Comparison of ENCODE assay signal across 8 cellular contexts in genomic region chr16:30805056-30805369, GRCh38. TPM values are rescaled to one million over a fixed set of nuclear protein-coding genes. Genes with fewer than 3 reads are reported as not detected.
DNase-seq lines count a peak whose midpoint lies in the region; ATAC-seq, FAIRE-seq and TF ChIP-seq lines count a peak whose summit lies in the region.

No MANE protein-coding gene starts in this region.

- 58% methylated on average over 8 of the region's 8 CpGs for WGBS in hepatocyte (ENCODE audit: low lambda C conversion rate, missing lambda C conversion rate)
- 30 to 48% (median 46%) methylated on average over 8 of the region's 8 CpGs for WGBS in small intestine, 3 donors

- DNase-seq in activated naive CD4-positive, alpha-beta T cell treated with anti-CD3 and anti-CD28 coated beads for 36 hours, result peak; percentile 23
- no peak for DNase-seq in hepatocyte (ENCODE audit: low spot score)
- no peak for DNase-seq in small intestine
- no peak for DNase-seq in NCI-H446 treated with DMSO at 0.1 percent for 48 hours (lab: John Stamatoyannopoulos, UW)
- DNase-seq in COLO668 (lab: John Stamatoyannopoulos, UW; ENCODE audit: unreplicated experiment), result no peak
- DNase-seq in NCI-H1417 treated with DMSO at 0.1 percent for 48 hours (lab: John Stamatoyannopoulos, UW), result no peak
- no peak for DNase-seq in Ammon's horn (ENCODE audit: low spot score)

- intact Hi-C loops in activated naive CD4-positive, alpha-beta T cell treated with anti-CD3 and anti-CD28 coated beads for 36 hours (cut with micrococcal nuclease), result loop anchor here (1.0 kb wide), 2 partner anchors 9 to 19 kb away; no protein-coding TSS in a partner anchor

- H2AFZ ChIP-seq in hepatocyte, result peak overlapping the region; percentile 97

- ATAC-seq in HG02759 (IDR thresholded peaks at IDR 0.05; ENCODE audit: unreplicated experiment), result peak; percentile 22

- H3K9me2 ChIP-seq in hepatocyte (replicated peaks; ENCODE audit: insufficient read depth), result no peaks in the 10 kb centered on the region

- H3K36me3 Mint-ChIP-seq in activated naive CD4-positive, alpha-beta T cell treated with anti-CD3 and anti-CD28 coated beads for 36 hours (ENCODE audit: low read depth), result no peaks in the 10 kb centered on the region

- H3K27ac Mint-ChIP-seq in activated naive CD4-positive, alpha-beta T cell treated with anti-CD3 and anti-CD28 coated beads for 36 hours, result no peak overlapping the region

- H3K9me3 ChIP-seq in hepatocyte (ENCODE audit: low read depth), result no peaks in the 10 kb centered on the region
- H3K9me3 ChIP-seq in small intestine (ENCODE audit: control insufficient read depth, low read depth), result no peaks in the 10 kb centered on the region

- peaks cover 2% of the 10 kb centered on the region for H3K79me2 ChIP-seq in hepatocyte

- H4K20me1 ChIP-seq in hepatocyte (ENCODE audit: insufficient read depth, poor library complexity, severe bottlenecking), result no peaks in the 10 kb centered on the region

- no peaks in the 10 kb centered on the region for H3K36me3 ChIP-seq in hepatocyte (replicated peaks; ENCODE audit: insufficient read depth, low read depth)
- no peaks in the 10 kb centered on the region for H3K36me3 ChIP-seq in small intestine (ENCODE audit: control insufficient read depth in 2 of 2, insufficient read depth in 2 of 2, low read length in 2 of 2)

- H3K4me1 Mint-ChIP-seq in activated naive CD4-positive, alpha-beta T cell treated with anti-CD3 and anti-CD28 coated beads for 36 hours (ENCODE audit: low read depth), result peaks cover 19% of the 10 kb centered on the region

- H3K27me3 ChIP-seq in hepatocyte (no peaks in the 10 kb centered on the region), small intestine (ENCODE audit: control insufficient read depth in 2 of 2, insufficient read depth in 2 of 2, low read length in 2 of 2) (no peaks in the 10 kb centered on the region)

- H3K27ac ChIP-seq in hepatocyte (peak overlapping the region; percentile 96), small intestine (ENCODE audit: low read depth in 1 of 2, low read length in 1 of 2) (peak overlapping the region; percentile 84 to 96)

- no peaks in the 10 kb centered on the region for H3K27me3 Mint-ChIP-seq in activated naive CD4-positive, alpha-beta T cell treated with anti-CD3 and anti-CD28 coated beads for 36 hours (ENCODE audit: low read depth)

- peaks cover 7% of the 10 kb centered on the region for H3K4me1 ChIP-seq in hepatocyte (ENCODE audit: insufficient read depth)
- H3K4me1 ChIP-seq in small intestine (ENCODE audit: control insufficient read depth in 2 of 2, insufficient read depth in 1 of 2, low read depth in 1 of 2, low read length in 1 of 2), result no peaks in the 10 kb centered on the region

- H3K9me3 Mint-ChIP-seq in activated naive CD4-positive, alpha-beta T cell treated with anti-CD3 and anti-CD28 coated beads for 36 hours, result no peaks in the 10 kb centered on the region

- TF ChIP-seq CTCF in hepatocyte (IDR thresholded peaks at IDR 0.05; ENCODE audit: poor library complexity), result no peak

- FAIRE-seq in small intestine (lab: Jason Lieb, UNC), result no peak

- peak overlapping the region; percentile 67 for H3K4me3 Mint-ChIP-seq in activated naive CD4-positive, alpha-beta T cell treated with anti-CD3 and anti-CD28 coated beads for 36 hours

- H3K4me3 ChIP-seq in hepatocyte, result peak overlapping the region; percentile 51
- peak overlapping the region; percentile 88 to 92 for H3K4me3 ChIP-seq in small intestine (ENCODE audit: low read depth in 1 of 2, low read length in 2 of 2)

- CTCF ChIA-PET in activated naive CD4-positive, alpha-beta T cell treated with anti-CD3 and anti-CD28 coated beads for 36 hours (lab: Charles Lee), result interaction anchor here (0.6 to 2.4 kb wide), 7 partner anchors 9 to 461 kb away, joined by 3 to 19 read pairs (median 4); no protein-coding TSS in a partner anchor

- H3K4me2 ChIP-seq in hepatocyte, result peak overlapping the region; percentile 92

RNA-seq across cellular contexts. Expression of gene ZNF629, which starts 18.0 kb away (rescaled TPM):
- 1 to 10 TPM; 2.1 to 2.3 TPM for total RNA-seq in activated naive CD4-positive, alpha-beta T cell treated with anti-CD3 and anti-CD28 coated beads for 36 hours
- total RNA-seq in hepatocyte, result 12.2 and 15.6 TPM in 2 replicates
- polyA plus RNA-seq in hepatocyte (7.7 and 8.7 TPM in 2 replicates), small intestine (1 to 10 TPM; 3.4 to 8.0 (median 3.5) TPM)

RNA-seq across cellular contexts. Expression of gene RNF40, which starts 42.9 kb away (rescaled TPM):
- 10 to 100 TPM; 51.1 to 61.0 TPM for total RNA-seq in activated naive CD4-positive, alpha-beta T cell treated with anti-CD3 and anti-CD28 coated beads for 36 hours
- total RNA-seq in hepatocyte, result 63.5 and 75.3 TPM in 2 replicates
- polyA plus RNA-seq in hepatocyte (70.4 and 75.6 TPM in 2 replicates), small intestine (10 to 100 TPM; 55.9 to 59.3 (median 57.0) TPM)

RNA-seq across cellular contexts. Expression of gene CFAP119, which starts 43.2 kb away (rescaled TPM):
- 1 to 10 TPM; 2.0 to 2.3 TPM for total RNA-seq in activated naive CD4-positive, alpha-beta T cell treated with anti-CD3 and anti-CD28 coated beads for 36 hours
- 1.3 and 5.0 TPM in 2 replicates for total RNA-seq in hepatocyte
- 4.2 and 6.1 TPM in 2 replicates for polyA plus RNA-seq in hepatocyte
- polyA plus RNA-seq in small intestine, result 1 to 10 TPM; 2.4 to 6.5 (median 6.5) TPM

RNA-seq across cellular contexts. Expression of gene PHKG2, which starts 56.8 kb away (rescaled TPM):
- total RNA-seq in activated naive CD4-positive, alpha-beta T cell treated with anti-CD3 and anti-CD28 coated beads for 36 hours, result 10 to 100 TPM; 23.3 to 26.4 TPM
- 27.5 and 28.0 TPM in 2 replicates for total RNA-seq in hepatocyte
- polyA plus RNA-seq in hepatocyte, result 39.5 and 45.6 TPM in 2 replicates
- 10 to 100 TPM; 31.2 to 46.5 (median 35.1) TPM for polyA plus RNA-seq in small intestine
